Comparison of ENCODE assay signal across 9 cellular contexts in genomic region chr20:60055740-60056139, GRCh38.
A peak's percentile ranks its signal among the peaks of the same experiment; 100 is the strongest.
DNase-seq lines count a peak whose midpoint lies in the region; ATAC-seq and TF ChIP-seq lines count a peak whose summit lies in the region.
"Had no signal": no experiment of that assay in that cellular context is flagged by ENCODE, and none has a peak within 500 bp of the region (broad histone marks: within the 10 kb centered on the region; RNA-seq: fewer than 3 reads in every experiment).

No MANE protein-coding gene starts in this region.

- H3K27ac ChIP-seq in HL-60 (replicated peaks) (peak overlapping the region; percentile 98), thymus (ENCODE audit: low read depth) (peak overlapping the region; percentile 19)
- H3K27ac ChIP-seq: SK-N-MC had no signal

- H3K4me1 ChIP-seq in thymus (ENCODE audit: control insufficient read depth, insufficient read depth, low read length), result peaks cover 39% of the 10 kb centered on the region

- H3K36me3 Mint-ChIP-seq in immature natural killer cell, result no peaks in the 10 kb centered on the region

- H3K9me3 ChIP-seq in thymus (ENCODE audit: control insufficient read depth), result no peaks in the 10 kb centered on the region

- H3K4me3 ChIP-seq in AG09309 (ENCODE audit: control insufficient read depth, low read depth, low read length) (peak overlapping the region; percentile 24), HL-60 (replicated peaks; ENCODE audit: insufficient read depth, low read length) (peak overlapping the region; percentile 46), thymus (ENCODE audit: low read length) (peak overlapping the region; percentile 38)

- WGBS in thymus, result 8% methylated on average over 14 of the region's 14 CpGs

- no peaks in the 10 kb centered on the region for H3K9me3 Mint-ChIP-seq in immature natural killer cell

- TF ChIP-seq CTCF in AG09309 (IDR thresholded peaks at IDR 0.05; ENCODE audit: control insufficient read depth, insufficient read depth, low read depth, low read length, missing control alignments) (no peak), HL-60 (IDR thresholded peaks at IDR 0.05; ENCODE audit: insufficient read depth, low read length) (no peak)

- peak overlapping the region; percentile 77 to 99 (median 92) for H3K27ac Mint-ChIP-seq in immature natural killer cell

- H3K27me3 Mint-ChIP-seq in immature natural killer cell (ENCODE audit: low read depth in 3 of 3), result peaks cover 5 to 14% (median 6%) of the 10 kb centered on the region in 3 donors

- H3K27me3 ChIP-seq in HL-60 (ENCODE audit: insufficient read depth, poor library complexity, severe bottlenecking) (no peaks in the 10 kb centered on the region), thymus (ENCODE audit: control insufficient read depth, insufficient read depth) (no peaks in the 10 kb centered on the region)

- no peak for ATAC-seq in GM21528 (IDR thresholded peaks at IDR 0.05; ENCODE audit: low FRiP score, unreplicated experiment)

- no peaks in the 10 kb centered on the region for H3K36me3 ChIP-seq in thymus (ENCODE audit: control insufficient read depth, insufficient read depth)

- peak overlapping the region; percentile 88 to 95 (median 91) for H3K4me3 Mint-ChIP-seq in immature natural killer cell

- peaks cover 71 to 79% of the 10 kb centered on the region in 2 donors for H3K4me1 Mint-ChIP-seq in immature natural killer cell

- DNase-seq in AG09309 (ENCODE audit: low read depth) (no peak), HL-60 (ENCODE audit: low read depth in 1 of 2, low spot score in 1 of 2) (peak; percentile 98 to 99), activated T-cell treated with anti-CD3 and anti-CD28 coated beads for 24 hours (ENCODE audit: low read depth) (peak; percentile 26), immature natural killer cell (peak; percentile 74 to 76 (median 76)), LoVo (ENCODE audit: low spot score) (no peak), NCI-H510A treated with DMSO at 0.1 percent for 48 hours (lab: John Stamatoyannopoulos, UW) (no peak)

Comparison
In these comparisons a context has a peak if more than half of its experiments do, and no peak if none do; other contexts are left out.
1. DNase-seq: peak in HL-60 (2 of 2), activated T-cell treated with anti-CD3 and anti-CD28 coated beads for 24 hours (single experiment) and immature natural killer cell (3 of 3); none in AG09309 (single experiment), LoVo (single experiment) and NCI-H510A treated with DMSO at 0.1 percent for 48 hours (single experiment).
2. Peak in every context shown above with its lines, with median percentiles within 50 percentile points of each other: H3K4me3 ChIP-seq.